ENCODE assay signal across 9 cellular contexts in the genomic region with DNA sequence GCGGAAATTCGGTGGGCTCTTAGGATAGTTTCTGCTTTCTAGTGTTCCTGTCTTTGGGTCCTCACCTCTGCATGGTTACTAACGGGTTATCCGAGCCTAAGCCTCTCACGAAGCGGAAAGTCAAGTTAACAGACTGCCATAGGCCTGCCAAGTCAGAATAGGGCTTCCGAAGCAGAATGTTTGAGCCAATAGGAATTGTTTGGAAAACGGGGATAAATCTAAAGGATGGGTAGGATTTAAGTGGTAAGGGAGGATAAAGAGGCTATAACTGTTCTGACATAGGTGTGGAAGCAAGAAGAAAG. TPM values are rescaled to one million over a fixed set of nuclear protein-coding genes. Genes with fewer than 3 reads are reported as not detected.
A peak's percentile ranks its signal among the peaks of the same experiment; 100 is the strongest.
DNase-seq lines count a peak whose midpoint lies in the region; ATAC-seq and TF ChIP-seq lines count a peak whose summit lies in the region.
"Had no signal": no experiment of that assay in that cellular context is flagged by ENCODE, and none has a peak within 500 bp of the region (broad histone marks: within the 10 kb centered on the region; RNA-seq: fewer than 3 reads in every experiment).

No MANE protein-coding gene starts in this region.

- H3K4me1 Mint-ChIP-seq in CD4-positive, CD25-positive, alpha-beta regulatory T cell: peaks cover 4 to 22% (median 15%) of the 10 kb centered on the region in 4 donors
- peaks cover 7% of the 10 kb centered on the region for H3K4me1 Mint-ChIP-seq in endothelial cell (ENCODE audit: unreplicated experiment)

- peaks cover 3% of the 10 kb centered on the region for H3K36me3 ChIP-seq in CD4-positive, CD25-positive, alpha-beta regulatory T cell (ENCODE audit: control insufficient read depth, insufficient read depth, low read length)
- H3K36me3 ChIP-seq in OCI-LY3 (replicated peaks; ENCODE audit: low read depth, low read length) (no peaks in the 10 kb centered on the region), neuronal stem cell (replicated peaks in 1 of 2; ENCODE audit: control insufficient read depth in 2 of 2, insufficient read depth in 2 of 2, low read length in 2 of 2) (peaks cover 0 to 18% of the 10 kb centered on the region in 2 donors)

- H3K4me3 ChIP-seq in CD4-positive, CD25-positive, alpha-beta regulatory T cell (ENCODE audit: low read depth, low read length): peak overlapping the region; percentile 98
- H3K4me3 ChIP-seq in OCI-LY3 (ENCODE audit: low read length): peak overlapping the region; percentile 98
- peak overlapping the region; percentile 80 to 82 for H3K4me3 ChIP-seq in neuronal stem cell (ENCODE audit: low read length in 2 of 2)

- no peak for TF ChIP-seq CTCF in OCI-LY3 (IDR thresholded peaks at IDR 0.05; ENCODE audit: low read depth, low read length)
- no peak for TF ChIP-seq CTCF in endothelial cell (IDR thresholded peaks at IDR 0.05; ENCODE audit: unreplicated experiment)

- no peak overlapping the region for H4K91ac ChIP-seq in neuronal stem cell (ENCODE audit: low read depth, low read length, poor library complexity)

- H3K4me2 ChIP-seq in OCI-LY3 (ENCODE audit: low read length) (peak overlapping the region; percentile 84), neuronal stem cell (ENCODE audit: insufficient read depth, low read length, poor library complexity, severe bottlenecking) (peak overlapping the region; percentile 60)

- no peaks in the 10 kb centered on the region for H4K20me1 ChIP-seq in OCI-LY3 (ENCODE audit: insufficient read depth, low read length)

- H3K27ac Mint-ChIP-seq in CD4-positive, CD25-positive, alpha-beta regulatory T cell: peak overlapping the region; percentile 95 to 96 (median 95)
- H3K27ac Mint-ChIP-seq in endothelial cell (ENCODE audit: unreplicated experiment): peak overlapping the region; percentile 98

- no peak overlapping the region for H2BK15ac ChIP-seq in neuronal stem cell (ENCODE audit: low read length)

- H3K4me3 Mint-ChIP-seq in CD4-positive, CD25-positive, alpha-beta regulatory T cell: peak overlapping the region; percentile 94 to 99 (median 96)
- H3K4me3 Mint-ChIP-seq in endothelial cell (ENCODE audit: unreplicated experiment): peak overlapping the region; percentile 96

- no peaks in the 10 kb centered on the region for H3K27me3 ChIP-seq in CD4-positive, CD25-positive, alpha-beta regulatory T cell (ENCODE audit: control insufficient read depth, insufficient read depth, low read length)
- H3K27me3 ChIP-seq in OCI-LY3 (ENCODE audit: low read depth, low read length) (no peaks in the 10 kb centered on the region), neuronal stem cell (ENCODE audit: control insufficient read depth in 3 of 3, insufficient read depth in 3 of 3, low read depth in 1 of 3, low read length in 3 of 3) (no peaks in the 10 kb centered on the region)

- peak overlapping the region; percentile 82 for H3K27ac ChIP-seq in CD4-positive, CD25-positive, alpha-beta regulatory T cell (ENCODE audit: insufficient read depth, low read length, poor library complexity, severe bottlenecking)
- H3K27ac ChIP-seq in OCI-LY3 (ENCODE audit: low read length) (no peak overlapping the region), neuronal stem cell (replicated peaks; ENCODE audit: low read length) (no peak overlapping the region)

- no peak overlapping the region for H3K23ac ChIP-seq in neuronal stem cell (ENCODE audit: low read depth, low read length, poor library complexity)

- WGBS in neuronal stem cell (ENCODE audit: extremely low coverage in 2 of 2, insufficient read length in 2 of 2, insufficient replicate concordance in 1 of 2), 2 donors: no CpG with 5 or more reads among the region's 8 CpGs

- no peak overlapping the region for H2BK5ac ChIP-seq in neuronal stem cell (ENCODE audit: low read length)

- H3K9me3 ChIP-seq in CD4-positive, CD25-positive, alpha-beta regulatory T cell (ENCODE audit: control insufficient read depth in 2 of 2, low read length in 2 of 2): no peaks in the 10 kb centered on the region
- H3K9me3 ChIP-seq in OCI-LY3 (ENCODE audit: insufficient read depth, low read length) (no peaks in the 10 kb centered on the region), neuronal stem cell (replicated peaks in 1 of 2; ENCODE audit: control insufficient read depth in 2 of 2, insufficient read depth in 1 of 2, low read depth in 1 of 2, low read length in 2 of 2) (no peaks in the 10 kb centered on the region)

- H3K9ac ChIP-seq in OCI-LY3 (ENCODE audit: low read length) (peak overlapping the region; percentile 93), neuronal stem cell (ENCODE audit: low read depth, low read length, poor library complexity) (no peak overlapping the region)

- no peak for DNase-seq in CD4-positive, CD25-positive, alpha-beta regulatory T cell
- no peak for DNase-seq in endothelial cell (ENCODE audit: low spot score)
- DNase-seq in neuronal stem cell (ENCODE audit: low spot score): no peak
- DNase-seq in MV-4-11 (lab: John Stamatoyannopoulos, UW): no peak
- no peak for DNase-seq in activated CD4-positive, alpha-beta T cell treated with anti-CD3 and anti-CD28 coated beads, Interleukin-2, amount 50 U/mL, for 1 hour
- DNase-seq in AML-193 (lab: John Stamatoyannopoulos, UW): no peak

- no peak for ATAC-seq in CD4-positive, CD25-positive, alpha-beta regulatory T cell (ENCODE audit: low read depth in 2 of 2)
- no peak for ATAC-seq in GM18873 (IDR thresholded peaks at IDR 0.05; ENCODE audit: low FRiP score, unreplicated experiment)

- no peak overlapping the region for H3K14ac ChIP-seq in neuronal stem cell (ENCODE audit: low read length)

- no peaks in the 10 kb centered on the region for H3K27me3 Mint-ChIP-seq in CD4-positive, CD25-positive, alpha-beta regulatory T cell
- H3K27me3 Mint-ChIP-seq in endothelial cell (ENCODE audit: unreplicated experiment): peaks cover 4% of the 10 kb centered on the region

- H2AFZ ChIP-seq in OCI-LY3 (ENCODE audit: low read depth, low read length) (peak overlapping the region; percentile 62), neuronal stem cell (ENCODE audit: low read length) (peak overlapping the region; percentile 94)

- H3K79me2 ChIP-seq in OCI-LY3 (ENCODE audit: low read length): no peaks in the 10 kb centered on the region; the same call in 1 of the 2 replicates

- H3K79me1 ChIP-seq in neuronal stem cell (ENCODE audit: low read depth, low read length): no peaks in the 10 kb centered on the region

- H3K36me3 Mint-ChIP-seq in CD4-positive, CD25-positive, alpha-beta regulatory T cell: peaks cover 17% of the 10 kb centered on the region
- H3K36me3 Mint-ChIP-seq in endothelial cell (ENCODE audit: low read depth, unreplicated experiment): no peaks in the 10 kb centered on the region

- no peaks in the 10 kb centered on the region for H3K9me3 Mint-ChIP-seq in CD4-positive, CD25-positive, alpha-beta regulatory T cell
- no peaks in the 10 kb centered on the region for H3K9me3 Mint-ChIP-seq in endothelial cell (ENCODE audit: unreplicated experiment)

- no peak overlapping the region for H3K4ac ChIP-seq in neuronal stem cell (ENCODE audit: low read length)

- no peak overlapping the region for H2AK5ac ChIP-seq in neuronal stem cell (ENCODE audit: low read depth, low read length)

- no peak overlapping the region for H4K8ac ChIP-seq in neuronal stem cell (ENCODE audit: low read depth, low read length)

- H3K18ac ChIP-seq in neuronal stem cell (ENCODE audit: low read length): no peak overlapping the region

- no peak overlapping the region for H2BK120ac ChIP-seq in neuronal stem cell (ENCODE audit: low read depth, low read length)

- H2BK12ac ChIP-seq in neuronal stem cell (ENCODE audit: low read length): no peak overlapping the region

- peaks cover 17% of the 10 kb centered on the region for H3K4me1 ChIP-seq in CD4-positive, CD25-positive, alpha-beta regulatory T cell (ENCODE audit: control insufficient read depth, insufficient read depth, low read length, poor library complexity, severe bottlenecking)
- H3K4me1 ChIP-seq in OCI-LY3 (ENCODE audit: low read length): peaks cover 6% of the 10 kb centered on the region
- H3K4me1 ChIP-seq in neuronal stem cell (ENCODE audit: control insufficient read depth in 2 of 2, insufficient read depth in 1 of 2, low read depth in 1 of 2, low read length in 2 of 2): no peaks in the 10 kb centered on the region

RNA-seq across cellular contexts. Expression of a gene that starts 0.8 kb away (rescaled TPM):
- total RNA-seq in CD4-positive, CD25-positive, alpha-beta regulatory T cell: 10.7 TPM
- 10 to 100 TPM; 35.5 to 43.8 (median 37.9) TPM for polyA plus RNA-seq in CD4-positive, CD25-positive, alpha-beta regulatory T cell
- total RNA-seq in endothelial cell (ENCODE audit: unreplicated experiment): 16.6 TPM
- 35.3 TPM for polyA plus RNA-seq in neuronal stem cell (2013, experiment 1 of 2)
- polyA plus RNA-seq in neuronal stem cell (2013, experiment 2 of 2): 36.1 TPM

RNA-seq across cellular contexts. Expression of a gene that starts 53.3 kb away (rescaled TPM):
- not detected for total RNA-seq in CD4-positive, CD25-positive, alpha-beta regulatory T cell
- 1 to 10 TPM in 1 of 4 donors, under 1 TPM in 1, not detected in 2; 0.33 to 1.1 TPM for polyA plus RNA-seq in CD4-positive, CD25-positive, alpha-beta regulatory T cell
- total RNA-seq in endothelial cell (ENCODE audit: unreplicated experiment): not detected
- 1.3 TPM for polyA plus RNA-seq in neuronal stem cell (2013, experiment 1 of 2)
- 1.3 TPM for polyA plus RNA-seq in neuronal stem cell (2013, experiment 2 of 2)
- total RNA-seq: T-helper 2 cell treated with Interferon-gamma antibody and Interleukin-4, amounts not matched to agents 100 ng/mL and 5 ng/mL, for 36 hours had no signal
